In genomic region chr3:156680243-156680930, GRCh38 we compare ENCODE assay signal across 1 cellular context.
TF ChIP-seq lines count a peak whose summit lies in the region.

No MANE protein-coding gene starts in this region.

TF ChIP-seq in H1, 55 proteins besides CTCF, POLR2A, EP300 and RAD21 (continued from another document):
- TF ChIP-seq TAF7 (optimal IDR thresholded peaks at IDR 0.05; ENCODE audit: borderline replicate concordance, low read depth, low read length) (no peak), SP2 (IDR thresholded peaks at IDR 0.05; ENCODE audit: low read length) (no peak), POLR2AphosphoS5 (IDR thresholded peaks at IDR 0.05; ENCODE audit: low read depth, low read length) (no peak), TAF1 (IDR thresholded peaks at IDR 0.05; ENCODE audit: low read depth, low read length) (no peak), CBX8 (IDR thresholded peaks at IDR 0.05; ENCODE audit: borderline replicate concordance, low read depth, low read length) (no peak), TBP (IDR thresholded peaks at IDR 0.05; ENCODE audit: low read depth, low read length) (no peak)
